9 cellular contexts compared by ENCODE assay signal in genomic region chr6:24909281-24910216, GRCh38. TPM values are rescaled to one million over a fixed set of nuclear protein-coding genes. Genes with fewer than 3 reads are reported as not detected.
DNase-seq lines count a peak whose midpoint lies in the region; ATAC-seq and TF ChIP-seq lines count a peak whose summit lies in the region.
"Had no signal": no experiment of that assay in that cellular context is flagged by ENCODE, and none has a peak within 500 bp of the region (broad histone marks: within the 10 kb centered on the region; RNA-seq: fewer than 3 reads in every experiment).

No MANE protein-coding gene starts in this region.

- peak overlapping the region; percentile 95 for H3K4me2 ChIP-seq in DOHH2 (ENCODE audit: low read length)

- 33 to 39% (median 38%) methylated on average over 20 of the region's 20 CpGs for WGBS in psoas muscle, 3 donors

- H3K36me3 ChIP-seq in DOHH2 (ENCODE audit: control insufficient read depth, low read length): peaks cover 80% of the 10 kb centered on the region
- H3K36me3 ChIP-seq in psoas muscle (ENCODE audit: insufficient read depth in 1 of 2, low read depth in 1 of 2): no peaks in the 10 kb centered on the region

- H3K79me2 ChIP-seq in DOHH2 (ENCODE audit: control insufficient read depth, low read length): peaks cover 100% of the 10 kb centered on the region

- intact Hi-C loops in psoas muscle (cut with DNase I): loop anchor here in 1 of 2 donors (5.0 kb wide), 1 partner anchor 78 kb away; no protein-coding TSS in a partner anchor

- H3K9me2 ChIP-seq in DOHH2 (replicated peaks; ENCODE audit: control insufficient read depth, low read length): no peaks in the 10 kb centered on the region

- H4K20me1 ChIP-seq in DOHH2 (ENCODE audit: control insufficient read depth, insufficient read depth, low read depth, low read length): no peaks in the 10 kb centered on the region

- peaks cover 21% of the 10 kb centered on the region for H3F3A ChIP-seq in DOHH2 (ENCODE audit: control insufficient read depth, insufficient read depth)

- H3K4me3 ChIP-seq in DOHH2 (ENCODE audit: low read length): peak overlapping the region; percentile 86
- H3K4me3 ChIP-seq in fibroblast of pulmonary artery (replicated peaks; ENCODE audit: low read depth, low read length): peak overlapping the region; percentile 63
- H3K4me3 ChIP-seq in psoas muscle: peak overlapping the region; percentile 82

- H3K27me3 ChIP-seq in DOHH2 (ENCODE audit: control insufficient read depth, low read length): no peaks in the 10 kb centered on the region
- H3K27me3 ChIP-seq in psoas muscle (ENCODE audit: insufficient read depth in 3 of 3, low read length in 2 of 3): no peaks in the 10 kb centered on the region

- TF ChIP-seq CTCF in DOHH2 (IDR thresholded peaks at IDR 0.05; ENCODE audit: low read depth, low read length, poor library complexity, severe bottlenecking) (no peak), fibroblast of pulmonary artery (IDR thresholded peaks at IDR 0.05; ENCODE audit: low read length, missing control alignments) (no peak), psoas muscle (IDR thresholded peaks at IDR 0.05) (no peak)

- no peaks in the 10 kb centered on the region for H3K9me3 ChIP-seq in DOHH2 (ENCODE audit: control insufficient read depth, insufficient read depth, low read length)
- no peaks in the 10 kb centered on the region for H3K9me3 ChIP-seq in psoas muscle

- DNase-seq in NCI-H69 (lab: John Stamatoyannopoulos, UW) (peak; percentile 77), fibroblast of pulmonary artery (ENCODE audit: low read depth) (no peak), psoas muscle (no peak), NCI-H2107 treated with DMSO at 0.1 percent for 48 hours (lab: John Stamatoyannopoulos, UW; ENCODE audit: unreplicated experiment) (no peak)
- DNase-seq in activated CD4-positive, CD25-positive, alpha-beta regulatory T cell treated with anti-CD3 and anti-CD28 coated beads, Interleukin-2, amount 50 U/mL, for 72 hours: no peak
- DNase-seq: NCI-H2029 treated with DMSO at 0.1 percent for 48 hours had no signal

- H3K4me1 ChIP-seq in DOHH2 (ENCODE audit: control insufficient read depth, low read length) (peaks cover 87% of the 10 kb centered on the region), psoas muscle (peaks cover 50% of the 10 kb centered on the region)

- ATAC-seq in psoas muscle (peak in 2 of 4 donors; percentile 3), HG03378 (IDR thresholded peaks at IDR 0.05; ENCODE audit: unreplicated experiment) (no peak), HG02938 (IDR thresholded peaks at IDR 0.05; ENCODE audit: unreplicated experiment) (no peak)

- H3K27ac ChIP-seq in DOHH2 (ENCODE audit: low read depth, low read length) (peak overlapping the region; percentile 90), psoas muscle (peak overlapping the region; percentile 87)

RNA-seq across cellular contexts. Expression of gene RIPOR2, which starts 26.2 kb away (rescaled TPM):
- 10 to 100 TPM in 1 of 4 donors, 1 to 10 TPM in 3; 4.1 to 13.2 (median 7.5) TPM for total RNA-seq in psoas muscle
- polyA plus RNA-seq in psoas muscle: 10 to 100 TPM in 1 of 3 donors, 1 to 10 TPM in 2; 1.3 to 12.9 (median 5.8) TPM
